In genomic region chr3:149204390-149204991, GRCh38 we compare ENCODE assay signal across 24 cellular contexts. TPM values are rescaled to one million over a fixed set of nuclear protein-coding genes. Genes with fewer than 3 reads are reported as not detected.
"Had no signal": no experiment of that assay in that cellular context is flagged by ENCODE, and none has a peak within 500 bp of the region (broad histone marks: within the 10 kb centered on the region; RNA-seq: fewer than 3 reads in every experiment).

No MANE protein-coding gene starts in this region.

- DNase-seq: activated CD4-positive, alpha-beta memory T cell treated with anti-CD3 and anti-CD28 coated beads, Interleukin-2, amount 10 ng/mL, durations not matched to agents 7 days and 5 days; activated gamma-delta T cell; activated naive CD4-positive, alpha-beta T cell treated with anti-CD3 and anti-CD28 coated beads, Interleukin-2, amount 50 U/mL, for 16 hours; activated naive CD8-positive, alpha-beta T cell treated with anti-CD3 and anti-CD28 coated beads, Interleukin-2, amount 50 U/mL, for 24 hours; activated T-cell treated with anti-CD3 and anti-CD28 coated beads, Interleukin-2, amount 50 U/mL, for 72 hours; cortex of kidney; endodermal cell; esophagus squamous epithelium; gastrocnemius medialis; head of caudate nucleus; left ventricle myocardium superior; mammary epithelial cell; nephron progenitor cell; nucleus accumbens; right cardiac atrium; stimulated activated CD4-positive, alpha-beta T cell treated with anti-CD3 and anti-CD28 coated beads, Interleukin-12 subunit alpha, Interleukin-12 subunit beta, amount 100 ng/mL, for 4 hours had no signal

- H3K9me3 ChIP-seq: esophagus squamous epithelium, gastrocnemius medialis, thoracic aorta, vagina had no signal

- H3K9me3 Mint-ChIP-seq: activated CD4-positive, alpha-beta memory T cell treated with anti-CD3 and anti-CD28 coated beads, Interleukin-2, amount 10 ng/mL, durations not matched to agents 7 days and 5 days; activated CD4-positive, alpha-beta T cell treated with anti-CD3 and anti-CD28 coated beads, Interleukin-2, amount 10 ng/mL, durations not matched to agents 24 days and 14 days; activated naive CD8-positive, alpha-beta T cell treated with anti-CD3 and anti-CD28 coated beads, Interleukin-2, amount 50 U/mL, for 24 hours; activated T-cell treated with anti-CD3 and anti-CD28 coated beads, Interleukin-2, amount 50 U/mL, for 72 hours; endodermal cell; nephron progenitor cell; stimulated activated effector memory CD8-positive, alpha-beta T cell treated with anti-CD3 and anti-CD28 coated beads, Interleukin-12 subunit alpha, Interleukin-12 subunit beta, amount 100 ng/mL, for 72 hours; type B pancreatic cell had no signal

- ATAC-seq: gastrocnemius medialis, left ventricle myocardium superior, right cardiac atrium had no signal

- H3K4me1 Mint-ChIP-seq: nephron progenitor cell had no signal

- H3K4me3 Mint-ChIP-seq: activated CD4-positive, alpha-beta memory T cell treated with anti-CD3 and anti-CD28 coated beads, Interleukin-2, amount 10 ng/mL, durations not matched to agents 7 days and 5 days; activated naive CD8-positive, alpha-beta T cell treated with anti-CD3 and anti-CD28 coated beads, Interleukin-2, amount 50 U/mL, for 24 hours; activated T-cell treated with anti-CD3 and anti-CD28 coated beads, Interleukin-2, amount 50 U/mL, for 72 hours; endodermal cell; nephron progenitor cell; stimulated activated effector memory CD8-positive, alpha-beta T cell treated with anti-CD3 and anti-CD28 coated beads, Interleukin-12 subunit alpha, Interleukin-12 subunit beta, amount 100 ng/mL, for 72 hours; type B pancreatic cell had no signal

- H3K27ac Mint-ChIP-seq: activated CD4-positive, alpha-beta memory T cell treated with anti-CD3 and anti-CD28 coated beads, Interleukin-2, amount 10 ng/mL, durations not matched to agents 7 days and 5 days; activated CD4-positive, alpha-beta T cell treated with anti-CD3 and anti-CD28 coated beads, Interleukin-2, amount 10 ng/mL, durations not matched to agents 24 days and 14 days; activated naive CD8-positive, alpha-beta T cell treated with anti-CD3 and anti-CD28 coated beads, Interleukin-2, amount 50 U/mL, for 24 hours; activated T-cell treated with anti-CD3 and anti-CD28 coated beads, Interleukin-2, amount 50 U/mL, for 72 hours; endodermal cell; nephron progenitor cell; stimulated activated effector memory CD8-positive, alpha-beta T cell treated with anti-CD3 and anti-CD28 coated beads, Interleukin-12 subunit alpha, Interleukin-12 subunit beta, amount 100 ng/mL, for 72 hours had no signal

- H2AFZ ChIP-seq: parathyroid adenoma had no signal

- H3K27me3 ChIP-seq: cardiac muscle cell, esophagus squamous epithelium, gastrocnemius medialis, vagina had no signal

- H3K4me1 ChIP-seq: esophagus squamous epithelium, gastrocnemius medialis, parathyroid adenoma, vagina had no signal

- H3K27me3 Mint-ChIP-seq: type B pancreatic cell had no signal

- H3K36me3 Mint-ChIP-seq: stimulated activated effector memory CD8-positive, alpha-beta T cell treated with anti-CD3 and anti-CD28 coated beads, Interleukin-12 subunit alpha, Interleukin-12 subunit beta, amount 100 ng/mL, for 72 hours; type B pancreatic cell had no signal

- H3K9ac ChIP-seq: parathyroid adenoma had no signal

- H3K27ac ChIP-seq: cardiac muscle cell, esophagus squamous epithelium, gastrocnemius medialis, parathyroid adenoma, thoracic aorta, vagina had no signal

- H3K4me3 ChIP-seq: cardiac muscle cell, esophagus squamous epithelium, gastrocnemius medialis, thoracic aorta, vagina had no signal

- H3K36me3 ChIP-seq: cardiac muscle cell, esophagus squamous epithelium, gastrocnemius medialis, thoracic aorta, vagina had no signal

- H3K79me2 ChIP-seq: parathyroid adenoma had no signal

RNA-seq across cellular contexts. Expression of gene CP, which starts 17.1 kb away (rescaled TPM):
- total RNA-seq: activated CD4-positive, alpha-beta memory T cell treated with anti-CD3 and anti-CD28 coated beads, Interleukin-2, amount 10 ng/mL, durations not matched to agents 7 days and 5 days; activated CD4-positive, alpha-beta T cell treated with anti-CD3 and anti-CD28 coated beads, Interleukin-2, amount 10 ng/mL, durations not matched to agents 24 days and 14 days; activated T-cell treated with anti-CD3 and anti-CD28 coated beads, Interleukin-2, amount 50 U/mL, for 72 hours; mammary epithelial cell; myocyte had no signal
- polyA plus RNA-seq: cardiac muscle cell, mammary epithelial cell had no signal
